9 cellular contexts compared by ENCODE assay signal in genomic region chr22:46649176-46650077, GRCh38. TPM values are rescaled to one million over a fixed set of nuclear protein-coding genes. Genes with fewer than 3 reads are reported as not detected.
DNase-seq lines count a peak whose midpoint lies in the region; ATAC-seq, FAIRE-seq and TF ChIP-seq lines count a peak whose summit lies in the region.
"Had no signal": no experiment of that assay in that cellular context is flagged by ENCODE, and none has a peak within 500 bp of the region (broad histone marks: within the 10 kb centered on the region; RNA-seq: fewer than 3 reads in every experiment).

No MANE protein-coding gene starts in this region.

- DNase-seq in SJCRH30 (peak; percentile 49 to 63), heart right ventricle (peak; percentile 58 to 72), mesenchymal stem cell (no peak), WTC11 (ENCODE audit: low spot score) (no peak), RCC 7860 (ENCODE audit: low spot score) (no peak)
- DNase-seq in stimulated activated naive B cell treated with anti-CD40 and anti-IgM and Interleukin-4, amounts not matched to agents 10 μg/mL and 1 μg/mL and 100 μg/mL, for 72 hours, result no peak
- DNase-seq: stimulated activated naive CD8-positive, alpha-beta T cell treated with anti-CD3 and anti-CD28 coated beads, Interleukin-15, amount 100 ng/mL, for 72 hours had no signal

- H3K23ac ChIP-seq in mesenchymal stem cell (ENCODE audit: low read length in 2 of 2), result no peak overlapping the region

- no peak overlapping the region for H3K27ac ChIP-seq in HEK293 (ENCODE audit: extremely low read depth, low read depth, low read length)
- H3K27ac ChIP-seq in SJCRH30, result no peak overlapping the region
- peak overlapping the region; percentile 75 to 94 (median 86) for H3K27ac ChIP-seq in heart right ventricle
- no peak overlapping the region for H3K27ac ChIP-seq in mesenchymal stem cell (ENCODE audit: low read length, poor library complexity, severe bottlenecking)

- H3K4ac ChIP-seq in mesenchymal stem cell (ENCODE audit: low read depth in 1 of 2, low read length in 2 of 2), result no peak overlapping the region

- 14 to 16% methylated on average over 25 of the region's 25 CpGs for WGBS in heart right ventricle, 2 donors
- WGBS in mesenchymal stem cell, result 84% methylated on average over 25 of the region's 25 CpGs

- no peak overlapping the region for H3K14ac ChIP-seq in mesenchymal stem cell (ENCODE audit: low read length in 2 of 2)

- H3K18ac ChIP-seq in mesenchymal stem cell (ENCODE audit: low read depth in 1 of 2, low read length in 2 of 2), result no peak overlapping the region

- no peak overlapping the region for H3K9ac ChIP-seq in mesenchymal stem cell (ENCODE audit: low read length)

- H3K4me3 ChIP-seq in HEK293 (ENCODE audit: low read depth, low read length), result no peak overlapping the region
- no peak overlapping the region for H3K4me3 ChIP-seq in SJCRH30
- H3K4me3 ChIP-seq in heart right ventricle, result no peak overlapping the region
- H3K4me3 ChIP-seq in mesenchymal stem cell (ENCODE audit: insufficient read depth in 1 of 2, low read depth in 1 of 2, low read length in 2 of 2), result no peak overlapping the region

- H2BK12ac ChIP-seq in mesenchymal stem cell (ENCODE audit: low read length in 2 of 2), result no peak overlapping the region

- H4K8ac ChIP-seq in mesenchymal stem cell (ENCODE audit: low read length), result no peak overlapping the region

- peaks cover 0 to 7% of the 10 kb centered on the region in 2 donors for H3K9me3 Mint-ChIP-seq in stimulated activated naive B cell treated with anti-CD40 and anti-IgM and Interleukin-4, amounts not matched to agents 10 μg/mL and 1 μg/mL and 100 μg/mL, for 72 hours
- H3K9me3 Mint-ChIP-seq in WTC11, result peaks cover 10% of the 10 kb centered on the region; the same call in 1 of the 2 replicates

- H3K4me2 ChIP-seq in mesenchymal stem cell (ENCODE audit: low read length, poor library complexity, severe bottlenecking), result no peak overlapping the region

- POLR2A ChIA-PET in HEK293 (lab: Yijun Ruan, JAX) (no interaction called here), WTC11 (lab: Charles Lee) (interaction anchor here (0.6 kb wide), 1 partner anchor 25 kb away, joined by 3 read pairs; no protein-coding TSS in a partner anchor)

- H2AK5ac ChIP-seq in mesenchymal stem cell (ENCODE audit: low read length, severe bottlenecking), result no peak overlapping the region

- no peak overlapping the region for H2BK120ac ChIP-seq in mesenchymal stem cell (ENCODE audit: low read depth, low read length)

- no peak overlapping the region for H2BK15ac ChIP-seq in mesenchymal stem cell (ENCODE audit: low read depth, poor library complexity, severe bottlenecking)

- ATAC-seq in heart right ventricle (peak; percentile 48 to 79 (median 73)), GM19463 (IDR thresholded peaks at IDR 0.05; ENCODE audit: unreplicated experiment) (no peak), WTC11 (no peak)
- peak in 1 of 2 donors; percentile 24 for ATAC-seq in stimulated activated naive B cell treated with anti-CD40 and anti-IgM and Interleukin-4, amounts not matched to agents 10 μg/mL and 1 μg/mL and 100 μg/mL, for 72 hours (replicated peaks)
- ATAC-seq: stimulated activated naive CD8-positive, alpha-beta T cell treated with anti-CD3 and anti-CD28 coated beads, Interleukin-15, amount 100 ng/mL, for 72 hours had no signal

- H3K9me3 ChIP-seq in HEK293 (ENCODE audit: control insufficient read depth, insufficient read depth, low read depth, low read length) (no peaks in the 10 kb centered on the region), SJCRH30 (replicated peaks) (no peaks in the 10 kb centered on the region), heart right ventricle (no peaks in the 10 kb centered on the region), mesenchymal stem cell (ENCODE audit: control insufficient read depth, low read length) (no peaks in the 10 kb centered on the region)

- peak overlapping the region; percentile 40 for H3K27ac Mint-ChIP-seq in stimulated activated naive B cell treated with anti-CD40 and anti-IgM and Interleukin-4, amounts not matched to agents 10 μg/mL and 1 μg/mL and 100 μg/mL, for 72 hours
- H3K27ac Mint-ChIP-seq in WTC11, result no peak overlapping the region

- no peaks in the 10 kb centered on the region for H3K27me3 Mint-ChIP-seq in stimulated activated naive B cell treated with anti-CD40 and anti-IgM and Interleukin-4, amounts not matched to agents 10 μg/mL and 1 μg/mL and 100 μg/mL, for 72 hours
- H3K27me3 Mint-ChIP-seq in WTC11 (ENCODE audit: low read depth), result no peaks in the 10 kb centered on the region
- H3K27me3 Mint-ChIP-seq: stimulated activated naive CD8-positive, alpha-beta T cell treated with anti-CD3 and anti-CD28 coated beads, Interleukin-15, amount 100 ng/mL, for 72 hours had no signal

- no peak overlapping the region for H4K91ac ChIP-seq in mesenchymal stem cell (ENCODE audit: low read length)

- intact Hi-C loops in heart right ventricle (cut with DNase I), result loop anchor here in 5 of 10 donors (1.0 to 10.0 kb wide), 6 partner anchors 57 to 87 kb away; no protein-coding TSS in a partner anchor

- H2AFZ ChIP-seq in mesenchymal stem cell (ENCODE audit: low read depth, low read length), result no peak overlapping the region

- FAIRE-seq in RCC 7860 (lab: Jason Lieb, UNC), result no peak

- H3K4me1 ChIP-seq in HEK293 (ENCODE audit: control insufficient read depth, insufficient read depth, low read length), result no peaks in the 10 kb centered on the region
- peaks cover 20% of the 10 kb centered on the region for H3K4me1 ChIP-seq in SJCRH30
- H3K4me1 ChIP-seq in heart right ventricle, result peaks cover 55 to 96% (median 81%) of the 10 kb centered on the region in 9 donors
- peaks cover 27% of the 10 kb centered on the region for H3K4me1 ChIP-seq in mesenchymal stem cell (ENCODE audit: control insufficient read depth, insufficient read depth, low read depth, low read length)

- TF ChIP-seq CTCF in HEK293 (tag by site-specific recombination; IDR thresholded peaks at IDR 0.05) (no peak), heart right ventricle (IDR thresholded peaks at IDR 0.05) (no peak), WTC11 (IDR thresholded peaks at IDR 0.05) (no peak)

- peaks cover 61 to 66% of the 10 kb centered on the region in 2 donors for H3K4me1 Mint-ChIP-seq in stimulated activated naive B cell treated with anti-CD40 and anti-IgM and Interleukin-4, amounts not matched to agents 10 μg/mL and 1 μg/mL and 100 μg/mL, for 72 hours
- peaks cover 10% of the 10 kb centered on the region for H3K4me1 Mint-ChIP-seq in WTC11

- CTCF ChIA-PET in HEK293 (lab: Yijun Ruan, JAX) (interaction anchor here (0.6 kb wide), 1 partner anchor 48 kb away, joined by 3 read pairs; no protein-coding TSS in a partner anchor), WTC11 (lab: Charles Lee) (no interaction called here)

- peaks cover 0 to 4% of the 10 kb centered on the region in 2 experiments; a peak in 1 of 3 replicates for H3K36me3 ChIP-seq in HEK293 (ENCODE audit: control insufficient read depth in 2 of 2, insufficient read depth in 1 of 2, low read length in 2 of 2)
- no peaks in the 10 kb centered on the region for H3K36me3 ChIP-seq in SJCRH30
- no peaks in the 10 kb centered on the region for H3K36me3 ChIP-seq in heart right ventricle
- H3K36me3 ChIP-seq in mesenchymal stem cell (ENCODE audit: control insufficient read depth in 1 of 2, insufficient read depth in 2 of 2, low read depth in 1 of 2, low read length in 2 of 2), result peaks cover 0 to 13% of the 10 kb centered on the region in 2 experiments

- no peak overlapping the region for H3K4me3 Mint-ChIP-seq in stimulated activated naive B cell treated with anti-CD40 and anti-IgM and Interleukin-4, amounts not matched to agents 10 μg/mL and 1 μg/mL and 100 μg/mL, for 72 hours
- H3K4me3 Mint-ChIP-seq in WTC11, result no peak overlapping the region
- H3K4me3 Mint-ChIP-seq: stimulated activated naive CD8-positive, alpha-beta T cell treated with anti-CD3 and anti-CD28 coated beads, Interleukin-15, amount 100 ng/mL, for 72 hours had no signal

- H2BK5ac ChIP-seq in mesenchymal stem cell (ENCODE audit: low read depth, low read length, poor library complexity, severe bottlenecking), result no peak overlapping the region

- peaks cover 29% of the 10 kb centered on the region for H3K79me1 ChIP-seq in mesenchymal stem cell (replicated peaks; ENCODE audit: low read length, poor library complexity, severe bottlenecking)

- peaks cover 42 to 55% of the 10 kb centered on the region in 2 donors for H3K36me3 Mint-ChIP-seq in stimulated activated naive B cell treated with anti-CD40 and anti-IgM and Interleukin-4, amounts not matched to agents 10 μg/mL and 1 μg/mL and 100 μg/mL, for 72 hours
- no peaks in the 10 kb centered on the region for H3K36me3 Mint-ChIP-seq in WTC11

- H3K27me3 ChIP-seq in SJCRH30 (no peaks in the 10 kb centered on the region), heart right ventricle (no peaks in the 10 kb centered on the region), mesenchymal stem cell (ENCODE audit: control insufficient read depth in 1 of 2, insufficient read depth in 1 of 2, low read length in 2 of 2) (no peaks in the 10 kb centered on the region)

TF ChIP-seq in HEK293, 187 proteins besides CTCF, POLR2A, EP300 and RAD21 (continues in another document):
- TF ChIP-seq SCRT2 (tag by site-specific recombination; IDR thresholded peaks at IDR 0.05), result 0 out of 2 replicates have a peak, but pooled peaks have one; percentile 14
- no peak for TF ChIP-seq ZNF157 (tag by site-specific recombination; IDR thresholded peaks at IDR 0.05)
- TF ChIP-seq MYNN (tag by site-specific recombination; IDR thresholded peaks at IDR 0.05; ENCODE audit: borderline replicate concordance), result peak; percentile 79; the same call in 1 of the 2 replicates
- TF ChIP-seq EGR2 (tag by site-specific recombination; IDR thresholded peaks at IDR 0.05; ENCODE audit: low read depth), result peak; percentile 66
- TF ChIP-seq MEIS1 (CRISPR knock-in tag; IDR thresholded peaks at IDR 0.05; ENCODE audit: borderline replicate concordance), result no peak
- TF ChIP-seq ZBTB48 (tag by site-specific recombination; IDR thresholded peaks at IDR 0.05), result 0 out of 2 replicates have a peak, but pooled peaks have one; percentile 26

TF ChIP-seq in WTC11, 78 proteins besides CTCF, POLR2A, EP300 and RAD21 (continues in another document):
- no peak for TF ChIP-seq ZNF423 (CRISPR knock-in tag; IDR thresholded peaks at IDR 0.05)

RNA-seq across cellular contexts. Expression of gene GRAMD4, which starts 29.2 kb away (rescaled TPM):
- total RNA-seq in SJCRH30 (2014; rRNA removed; shearing (Covaris generic)), result 8.6 and 8.8 TPM in 2 replicates
- total RNA-seq in heart right ventricle, result 100 to 1,000 TPM in 3 of 10 donors, 10 to 100 TPM in 7; 53.9 to 143 (median 71.0) TPM
- polyA plus RNA-seq in heart right ventricle, result 10 to 100 TPM; 29.3 to 33.3 TPM
- 5.1 TPM for polyA plus RNA-seq in mesenchymal stem cell (2013, experiment 1 of 2)
- polyA plus RNA-seq in mesenchymal stem cell (2013, experiment 2 of 2), result 5.0 TPM
- total RNA-seq in WTC11 (2021), result 32.8 to 41.0 TPM (median 33.1 TPM) in 3 replicates

Comparison
In these comparisons a context has a peak if more than half of its experiments do, and no peak if none do; other contexts are left out.
1. H3K27ac ChIP-seq: peak in heart right ventricle (10 of 10); none in HEK293 (single experiment), SJCRH30 (single experiment) and mesenchymal stem cell (single experiment).
2. DNase-seq: peak in SJCRH30 (2 of 2) and heart right ventricle (2 of 2); none in stimulated activated naive B cell treated with anti-CD40 and anti-IgM and Interleukin-4, amounts not matched to agents 10 μg/mL and 1 μg/mL and 100 μg/mL, for 72 hours (single experiment), mesenchymal stem cell (single experiment), WTC11 (single experiment) and RCC 7860 (single experiment).
3. ATAC-seq: peak in heart right ventricle (8 of 8); none in GM19463 (single experiment) and WTC11 (single experiment).